Comparison of ENCODE assay signal across 1 cellular context in the genomic region with DNA sequence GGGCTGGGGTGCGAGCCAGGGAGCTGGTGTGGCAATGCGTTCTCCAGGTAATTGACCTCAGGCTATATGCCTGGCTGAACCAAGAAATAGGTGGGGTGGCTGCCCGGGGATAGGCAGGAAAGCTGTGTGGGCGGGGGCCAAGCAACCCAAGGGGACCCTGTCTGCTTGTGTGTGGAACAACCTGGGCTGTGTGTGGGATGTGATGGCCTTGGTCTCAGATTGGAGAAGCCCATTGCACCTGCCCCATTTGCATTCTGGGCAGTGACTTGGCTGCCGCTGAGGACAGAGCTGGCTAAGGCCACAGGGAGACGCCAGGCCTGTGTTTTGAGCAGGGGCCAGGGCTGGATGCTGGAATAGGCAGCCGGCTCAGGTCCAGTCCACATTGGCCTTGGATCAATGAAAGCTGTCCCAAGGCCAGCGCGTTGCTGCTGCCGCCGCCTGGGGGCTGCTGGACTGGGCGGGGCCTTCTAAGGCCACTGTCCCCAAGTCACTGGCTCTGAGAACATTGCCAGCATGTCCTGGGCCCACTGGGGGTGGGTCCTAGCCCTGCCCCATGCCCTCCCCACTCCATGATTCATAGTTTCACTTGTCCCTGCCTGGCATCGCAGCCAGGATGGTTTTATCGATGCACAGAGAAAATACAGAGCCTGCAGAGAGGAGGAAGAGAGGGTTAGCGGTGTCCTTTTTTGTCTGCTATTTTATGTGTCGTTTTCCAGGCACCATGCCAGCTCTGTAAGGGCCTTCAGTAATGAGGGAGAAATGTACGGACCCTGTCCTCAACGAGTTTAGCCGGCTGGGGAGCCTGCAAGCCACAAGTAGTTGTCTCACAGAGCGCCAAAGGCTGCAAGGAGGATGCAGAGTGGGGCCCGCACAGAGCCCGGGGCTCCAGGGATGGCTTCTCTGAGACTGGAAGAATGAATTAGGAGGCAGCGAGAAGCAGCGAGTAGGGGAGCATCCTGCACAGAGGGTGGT.
TF ChIP-seq lines count a peak whose summit lies in the region.

No MANE protein-coding gene starts in this region.

TF ChIP-seq in GM23338, 12 proteins besides CTCF, POLR2A, EP300 and RAD21 (continued from another document):
- TF ChIP-seq ZNF462 (CRISPR knock-in tag; IDR thresholded peaks at IDR 0.05) (no peak), ZNF114 (CRISPR knock-in tag; IDR thresholded peaks at IDR 0.05) (no peak)
